29 cellular contexts compared by ENCODE assay signal in genomic region chr5:31617867-31618266, GRCh38. TPM values are rescaled to one million over a fixed set of nuclear protein-coding genes. Genes with fewer than 3 reads are reported as not detected.
DNase-seq lines count a peak whose midpoint lies in the region; ATAC-seq and TF ChIP-seq lines count a peak whose summit lies in the region.
"Had no signal": no experiment of that assay in that cellular context is flagged by ENCODE, and none has a peak within 500 bp of the region (broad histone marks: within the 10 kb centered on the region; RNA-seq: fewer than 3 reads in every experiment).

No MANE protein-coding gene starts in this region.

- H3F3A ChIP-seq in neural cell (ENCODE audit: insufficient read depth, low read length, poor library complexity, severe bottlenecking), result no peaks in the 10 kb centered on the region

- peak overlapping the region; percentile 86 for H3K27ac Mint-ChIP-seq in WTC11
- no peak overlapping the region for H3K27ac Mint-ChIP-seq in activated naive CD8-positive, alpha-beta T cell treated with anti-CD3 and anti-CD28 coated beads, Interleukin-2, amount 50 U/mL, for 24 hours
- H3K27ac Mint-ChIP-seq in activated CD8-positive, alpha-beta memory T cell treated with anti-CD3 and anti-CD28 coated beads, Interleukin-2, amount 10 ng/mL, durations not matched to agents 7 days and 5 days, result no peak overlapping the region
- H3K27ac Mint-ChIP-seq: activated B cell treated with CpG ODN at 0.5 μM for 24 hours; activated T-cell treated with anti-CD3 and anti-CD28 coated beads, Interleukin-2, amount 50 U/mL, for 72 hours; naive thymus-derived CD4-positive, alpha-beta T cell had no signal

- H3K36me3 ChIP-seq in left ventricle myocardium inferior (no peaks in the 10 kb centered on the region), neural cell (ENCODE audit: insufficient read depth, low read length) (no peaks in the 10 kb centered on the region)
- H3K36me3 ChIP-seq: gastroesophageal sphincter, ovary had no signal

- H3K9ac ChIP-seq in neural cell (ENCODE audit: low read length), result no peak overlapping the region

- H4K20me1 ChIP-seq in neural cell (ENCODE audit: insufficient read depth), result no peaks in the 10 kb centered on the region

- POLR2A ChIA-PET in WTC11 (lab: Charles Lee), result interaction anchor here (0.6 to 1.2 kb wide), 3 partner anchors 21 to 253 kb away, joined by 4 to 11 read pairs (median 5); partner anchors contain the start of gene PDZD2

- no peak overlapping the region for H3K4me2 ChIP-seq in neural cell (ENCODE audit: low read length)

- H3K4me3 ChIP-seq in left ventricle myocardium inferior (no peak overlapping the region), neural cell (ENCODE audit: low read length) (no peak overlapping the region)
- H3K4me3 ChIP-seq: gastroesophageal sphincter, ovary, testis had no signal

- H3K9me3 ChIP-seq in left ventricle myocardium inferior (replicated peaks) (peaks cover 4% of the 10 kb centered on the region), neural cell (ENCODE audit: low read length) (no peaks in the 10 kb centered on the region)
- H3K9me3 ChIP-seq: gastroesophageal sphincter, ovary, testis had no signal

- no peak for TF ChIP-seq RAD21 in neural cell (conservative IDR thresholded peaks at IDR 0.05)

- no peak overlapping the region for H2AFZ ChIP-seq in neural cell (ENCODE audit: low read depth, low read length)

- peak overlapping the region; percentile 74 for H3K27ac ChIP-seq in left ventricle myocardium inferior (replicated peaks)
- H3K27ac ChIP-seq in neural cell (ENCODE audit: low read length), result peak overlapping the region; percentile 5
- H3K27ac ChIP-seq: 22Rv1, C4-2B, gastroesophageal sphincter, ovary, testis had no signal

- no peak for TF ChIP-seq CTCF in WTC11 (IDR thresholded peaks at IDR 0.05)
- no peak for TF ChIP-seq CTCF in left ventricle myocardium inferior (IDR thresholded peaks at IDR 0.05; ENCODE audit: borderline replicate concordance)
- no peak for TF ChIP-seq CTCF in neural cell (IDR thresholded peaks at IDR 0.05; ENCODE audit: poor library complexity, severe bottlenecking)

- no peak for ATAC-seq in WTC11
- ATAC-seq in activated naive CD8-positive, alpha-beta T cell treated with anti-CD3 and anti-CD28 coated beads, Interleukin-2, amount 50 U/mL, for 24 hours, result no peak
- no peak for ATAC-seq in activated CD8-positive, alpha-beta memory T cell treated with anti-CD3 and anti-CD28 coated beads, Interleukin-2, amount 10 ng/mL, durations not matched to agents 7 days and 5 days
- ATAC-seq: gastroesophageal sphincter had no signal

- H3K4me3 Mint-ChIP-seq in WTC11, result no peak overlapping the region
- H3K4me3 Mint-ChIP-seq in activated naive CD8-positive, alpha-beta T cell treated with anti-CD3 and anti-CD28 coated beads, Interleukin-2, amount 50 U/mL, for 24 hours, result no peak overlapping the region
- no peak overlapping the region for H3K4me3 Mint-ChIP-seq in activated CD8-positive, alpha-beta memory T cell treated with anti-CD3 and anti-CD28 coated beads, Interleukin-2, amount 10 ng/mL, durations not matched to agents 7 days and 5 days
- H3K4me3 Mint-ChIP-seq: activated B cell treated with CpG ODN at 0.5 μM for 24 hours; naive thymus-derived CD4-positive, alpha-beta T cell had no signal

- intact Hi-C loops in left ventricle myocardium inferior (cut with micrococcal nuclease), result no loop called here

- peaks cover 17% of the 10 kb centered on the region for H3K9me3 Mint-ChIP-seq in WTC11
- no peaks in the 10 kb centered on the region for H3K9me3 Mint-ChIP-seq in activated naive CD8-positive, alpha-beta T cell treated with anti-CD3 and anti-CD28 coated beads, Interleukin-2, amount 50 U/mL, for 24 hours
- no peaks in the 10 kb centered on the region for H3K9me3 Mint-ChIP-seq in activated CD8-positive, alpha-beta memory T cell treated with anti-CD3 and anti-CD28 coated beads, Interleukin-2, amount 10 ng/mL, durations not matched to agents 7 days and 5 days (ENCODE audit: low read depth)
- H3K9me3 Mint-ChIP-seq: activated B cell treated with CpG ODN at 0.5 μM for 24 hours; activated T-cell treated with anti-CD3 and anti-CD28 coated beads, Interleukin-2, amount 50 U/mL, for 72 hours had no signal

- H3K27me3 ChIP-seq in left ventricle myocardium inferior (ENCODE audit: low read depth) (no peaks in the 10 kb centered on the region), neural cell (ENCODE audit: insufficient read depth, low read depth, low read length) (no peaks in the 10 kb centered on the region)
- H3K27me3 ChIP-seq: ovary, testis had no signal

- no peaks in the 10 kb centered on the region for H3K79me2 ChIP-seq in neural cell (replicated peaks; ENCODE audit: insufficient read depth, low read length)

- DNase-seq in NCI-H2227 treated with DMSO at 0.1 percent for 48 hours (lab: John Stamatoyannopoulos, UW) (peak; percentile 34), NCI-H2227 (lab: John Stamatoyannopoulos, UW; ENCODE audit: unreplicated experiment) (no peak), WTC11 (ENCODE audit: low spot score) (no peak), left ventricle myocardium inferior (no peak)
- DNase-seq in stimulated activated CD4-positive, alpha-beta T cell treated with anti-CD3 and anti-CD28 coated beads, Interleukin-1b, Interleukin-23, amount 100 ng/mL, for 48 hours, result no peak
- DNase-seq in activated naive CD8-positive, alpha-beta T cell treated with anti-CD3 and anti-CD28 coated beads, Interleukin-2, amount 50 U/mL, for 24 hours, result no peak
- no peak for DNase-seq in activated CD8-positive, alpha-beta memory T cell treated with anti-CD3 and anti-CD28 coated beads, Interleukin-2, amount 10 ng/mL, durations not matched to agents 7 days and 5 days
- DNase-seq: activated B cell treated with CpG ODN at 0.5 μM for 24 hours; activated CD4-positive, alpha-beta T cell treated with anti-CD3 and anti-CD28 coated beads, Interleukin-2, amount 50 U/mL, for 1 hour; activated T-cell treated with anti-CD3 and anti-CD28 coated beads, Interleukin-2, amount 50 U/mL, for 72 hours; central memory CD4-positive, alpha-beta T cell; COR-L47; dermis blood vessel endothelial cell; DMS53; hypothalamus; Karpas-422; naive thymus-derived CD4-positive, alpha-beta T cell; NCI-H1417 treated with DMSO at 0.1 percent for 48 hours; NCI-H2081; NCI-H82; ovary; small intestine; stimulated activated naive CD4-positive, alpha-beta T cell treated with Interleukin-2 at 50 U/mL for 16 hours; testis had no signal

- H3K4me1 ChIP-seq in left ventricle myocardium inferior, result peaks cover 36% of the 10 kb centered on the region

- CTCF ChIA-PET in WTC11 (lab: Charles Lee), result interaction anchor here (0.7 to 1.4 kb wide), 6 partner anchors 21 to 459 kb away, joined by 3 to 12 read pairs (median 4); partner anchors contain the start of gene PDZD2
- CTCF ChIA-PET in activated CD8-positive, alpha-beta memory T cell treated with anti-CD3 and anti-CD28 coated beads, Interleukin-2, amount 10 ng/mL, durations not matched to agents 7 days and 5 days (lab: Charles Lee), result interaction anchor here (1.2 kb wide), 1 partner anchor 13 kb away, joined by 4 read pairs; no protein-coding TSS in a partner anchor

- peaks cover 3% of the 10 kb centered on the region; the same call in 1 of the 2 replicates for H3K36me3 Mint-ChIP-seq in WTC11
- no peaks in the 10 kb centered on the region for H3K36me3 Mint-ChIP-seq in activated naive CD8-positive, alpha-beta T cell treated with anti-CD3 and anti-CD28 coated beads, Interleukin-2, amount 50 U/mL, for 24 hours (ENCODE audit: low read depth)
- no peaks in the 10 kb centered on the region for H3K36me3 Mint-ChIP-seq in activated CD8-positive, alpha-beta memory T cell treated with anti-CD3 and anti-CD28 coated beads, Interleukin-2, amount 10 ng/mL, durations not matched to agents 7 days and 5 days

- TF ChIP-seq EP300 in neural cell (conservative IDR thresholded peaks at IDR 0.05; ENCODE audit: poor library complexity, severe bottlenecking), result no peak

- no peaks in the 10 kb centered on the region for H3K27me3 Mint-ChIP-seq in WTC11 (ENCODE audit: low read depth)
- peaks cover 30% of the 10 kb centered on the region for H3K27me3 Mint-ChIP-seq in activated naive CD8-positive, alpha-beta T cell treated with anti-CD3 and anti-CD28 coated beads, Interleukin-2, amount 50 U/mL, for 24 hours
- H3K27me3 Mint-ChIP-seq in activated CD8-positive, alpha-beta memory T cell treated with anti-CD3 and anti-CD28 coated beads, Interleukin-2, amount 10 ng/mL, durations not matched to agents 7 days and 5 days, result peaks cover 16% of the 10 kb centered on the region

- peaks cover 47% of the 10 kb centered on the region for H3K4me1 Mint-ChIP-seq in WTC11
- H3K4me1 Mint-ChIP-seq in activated naive CD8-positive, alpha-beta T cell treated with anti-CD3 and anti-CD28 coated beads, Interleukin-2, amount 50 U/mL, for 24 hours, result peaks cover 2% of the 10 kb centered on the region
- H3K4me1 Mint-ChIP-seq in activated CD8-positive, alpha-beta memory T cell treated with anti-CD3 and anti-CD28 coated beads, Interleukin-2, amount 10 ng/mL, durations not matched to agents 7 days and 5 days, result no peaks in the 10 kb centered on the region
- H3K4me1 Mint-ChIP-seq: activated B cell treated with CpG ODN at 0.5 μM for 24 hours had no signal

- H3K9me2 ChIP-seq in neural cell (ENCODE audit: insufficient read depth, low read length), result no peaks in the 10 kb centered on the region

TF ChIP-seq in WTC11, 78 proteins besides CTCF, POLR2A, EP300 and RAD21 (continues in another document):
- TF ChIP-seq RORB (CRISPR knock-in tag; IDR thresholded peaks at IDR 0.05) (no peak), CREB1 (CRISPR knock-in tag; IDR thresholded peaks at IDR 0.05) (no peak), NFYB (CRISPR knock-in tag; conservative IDR thresholded peaks at IDR 0.05; ENCODE audit: low read depth) (no peak), GTF2I (CRISPR knock-in tag; conservative IDR thresholded peaks at IDR 0.05) (no peak), JAZF1 (CRISPR knock-in tag; IDR thresholded peaks at IDR 0.05) (no peak), ZNF263 (CRISPR knock-in tag; IDR thresholded peaks at IDR 0.05; ENCODE audit: low read depth) (no peak)

TF ChIP-seq in neural cell, 6 proteins besides CTCF, POLR2A, EP300 and RAD21:
- TF ChIP-seq POLR2AphosphoS5 (IDR thresholded peaks at IDR 0.05) (peak; percentile 50), TAF1 (IDR thresholded peaks at IDR 0.05; ENCODE audit: low read depth) (no peak)

RNA-seq across cellular contexts. Expression of gene PDZD2, which starts 21.1 kb away (rescaled TPM):
- total RNA-seq in WTC11 (2021) (7.1 to 11.4 TPM (median 7.5 TPM) in 3 replicates), left ventricle myocardium inferior (120 TPM)
- polyA plus RNA-seq in neural cell, result 3.1 and 4.0 TPM in 2 replicates
- polyA minus RNA-seq in neural cell, result 6.3 and 9.7 TPM in 2 replicates
- not detected for total RNA-seq in activated CD8-positive, alpha-beta memory T cell treated with anti-CD3 and anti-CD28 coated beads, Interleukin-2, amount 10 ng/mL, durations not matched to agents 7 days and 5 days
- total RNA-seq: T-helper 1 cell treated with Interleukin-12 subunit alpha and Interleukin-12 subunit beta and Interleukin-4 antibody, amounts not matched to agents 30 ng/mL and 1 ng/mL, for 36 hours had no signal
